ENCODE assay signal across 1 cellular context in the genomic region with DNA sequence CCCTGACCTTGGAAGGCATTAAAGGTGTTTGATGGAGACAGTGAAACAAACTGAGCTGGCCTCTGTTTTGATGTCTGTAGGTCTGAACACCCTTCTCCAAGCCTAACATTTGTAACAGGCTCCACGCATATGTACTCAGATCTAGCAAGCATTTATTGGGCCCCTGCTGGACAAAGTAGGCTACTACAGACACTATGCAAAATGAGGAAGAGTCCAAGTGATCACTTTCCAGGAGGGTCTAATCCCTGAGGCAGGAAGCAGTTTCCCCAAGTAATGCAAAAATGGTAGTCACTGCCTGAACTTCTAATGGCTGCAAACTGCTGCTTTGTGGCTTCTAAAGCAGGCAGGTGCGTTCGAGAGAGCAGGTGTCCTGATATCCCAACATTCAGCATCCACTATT.
TF ChIP-seq lines count a peak whose summit lies in the region.

No MANE protein-coding gene starts in this region.

TF ChIP-seq in A549, 52 proteins besides CTCF, POLR2A, EP300 and RAD21 (continued from another document):
- TF ChIP-seq, protein P1, sequence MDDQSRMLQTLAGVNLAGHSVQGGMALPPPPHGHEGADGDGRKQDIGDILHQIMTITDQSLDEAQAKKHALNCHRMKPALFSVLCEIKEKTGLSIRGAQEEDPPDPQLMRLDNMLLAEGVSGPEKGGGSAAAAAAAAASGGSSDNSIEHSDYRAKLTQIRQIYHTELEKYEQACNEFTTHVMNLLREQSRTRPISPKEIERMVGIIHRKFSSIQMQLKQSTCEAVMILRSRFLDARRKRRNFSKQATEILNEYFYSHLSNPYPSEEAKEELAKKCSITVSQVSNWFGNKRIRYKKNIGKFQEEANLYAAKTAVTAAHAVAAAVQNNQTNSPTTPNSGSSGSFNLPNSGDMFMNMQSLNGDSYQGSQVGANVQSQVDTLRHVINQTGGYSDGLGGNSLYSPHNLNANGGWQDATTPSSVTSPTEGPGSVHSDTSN (IDR thresholded peaks at IDR 0.05): no peak
- TF ChIP-seq CHD2 (IDR thresholded peaks at IDR 0.05; ENCODE audit: low read length, partially characterized antibody) (no peak), MAFK (IDR thresholded peaks at IDR 0.05; ENCODE audit: partially characterized antibody) (no peak), ZC3H11A (IDR thresholded peaks at IDR 0.05) (no peak), CBX2 (IDR thresholded peaks at IDR 0.05; ENCODE audit: borderline replicate concordance, low read depth) (no peak), MYC (IDR thresholded peaks at IDR 0.05; ENCODE audit: borderline replicate concordance, low read length) (no peak)
- TF ChIP-seq, protein P2, sequence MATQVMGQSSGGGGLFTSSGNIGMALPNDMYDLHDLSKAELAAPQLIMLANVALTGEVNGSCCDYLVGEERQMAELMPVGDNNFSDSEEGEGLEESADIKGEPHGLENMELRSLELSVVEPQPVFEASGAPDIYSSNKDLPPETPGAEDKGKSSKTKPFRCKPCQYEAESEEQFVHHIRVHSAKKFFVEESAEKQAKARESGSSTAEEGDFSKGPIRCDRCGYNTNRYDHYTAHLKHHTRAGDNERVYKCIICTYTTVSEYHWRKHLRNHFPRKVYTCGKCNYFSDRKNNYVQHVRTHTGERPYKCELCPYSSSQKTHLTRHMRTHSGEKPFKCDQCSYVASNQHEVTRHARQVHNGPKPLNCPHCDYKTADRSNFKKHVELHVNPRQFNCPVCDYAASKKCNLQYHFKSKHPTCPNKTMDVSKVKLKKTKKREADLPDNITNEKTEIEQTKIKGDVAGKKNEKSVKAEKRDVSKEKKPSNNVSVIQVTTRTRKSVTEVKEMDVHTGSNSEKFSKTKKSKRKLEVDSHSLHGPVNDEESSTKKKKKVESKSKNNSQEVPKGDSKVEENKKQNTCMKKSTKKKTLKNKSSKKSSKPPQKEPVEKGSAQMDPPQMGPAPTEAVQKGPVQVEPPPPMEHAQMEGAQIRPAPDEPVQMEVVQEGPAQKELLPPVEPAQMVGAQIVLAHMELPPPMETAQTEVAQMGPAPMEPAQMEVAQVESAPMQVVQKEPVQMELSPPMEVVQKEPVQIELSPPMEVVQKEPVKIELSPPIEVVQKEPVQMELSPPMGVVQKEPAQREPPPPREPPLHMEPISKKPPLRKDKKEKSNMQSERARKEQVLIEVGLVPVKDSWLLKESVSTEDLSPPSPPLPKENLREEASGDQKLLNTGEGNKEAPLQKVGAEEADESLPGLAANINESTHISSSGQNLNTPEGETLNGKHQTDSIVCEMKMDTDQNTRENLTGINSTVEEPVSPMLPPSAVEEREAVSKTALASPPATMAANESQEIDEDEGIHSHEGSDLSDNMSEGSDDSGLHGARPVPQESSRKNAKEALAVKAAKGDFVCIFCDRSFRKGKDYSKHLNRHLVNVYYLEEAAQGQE (IDR thresholded peaks at IDR 0.05): no peak
- TF ChIP-seq, protein P3, sequence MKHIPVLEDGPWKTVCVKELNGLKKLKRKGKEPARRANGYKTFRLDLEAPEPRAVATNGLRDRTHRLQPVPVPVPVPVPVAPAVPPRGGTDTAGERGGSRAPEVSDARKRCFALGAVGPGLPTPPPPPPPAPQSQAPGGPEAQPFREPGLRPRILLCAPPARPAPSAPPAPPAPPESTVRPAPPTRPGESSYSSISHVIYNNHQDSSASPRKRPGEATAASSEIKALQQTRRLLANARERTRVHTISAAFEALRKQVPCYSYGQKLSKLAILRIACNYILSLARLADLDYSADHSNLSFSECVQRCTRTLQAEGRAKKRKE (CRISPR knock-in tag; IDR thresholded peaks at IDR 0.05; ENCODE audit: low read depth): no peak
- TF ChIP-seq, protein P4, sequence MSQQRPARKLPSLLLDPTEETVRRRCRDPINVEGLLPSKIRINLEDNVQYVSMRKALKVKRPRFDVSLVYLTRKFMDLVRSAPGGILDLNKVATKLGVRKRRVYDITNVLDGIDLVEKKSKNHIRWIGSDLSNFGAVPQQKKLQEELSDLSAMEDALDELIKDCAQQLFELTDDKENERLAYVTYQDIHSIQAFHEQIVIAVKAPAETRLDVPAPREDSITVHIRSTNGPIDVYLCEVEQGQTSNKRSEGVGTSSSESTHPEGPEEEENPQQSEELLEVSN (IDR thresholded peaks at IDR 0.05; ENCODE audit: borderline replicate concordance, low read depth): no peak
- TF ChIP-seq, protein P5, sequence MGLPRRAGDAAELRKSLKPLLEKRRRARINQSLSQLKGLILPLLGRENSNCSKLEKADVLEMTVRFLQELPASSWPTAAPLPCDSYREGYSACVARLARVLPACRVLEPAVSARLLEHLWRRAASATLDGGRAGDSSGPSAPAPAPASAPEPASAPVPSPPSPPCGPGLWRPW (IDR thresholded peaks at IDR 0.05): no peak
- TF ChIP-seq, protein P6, sequence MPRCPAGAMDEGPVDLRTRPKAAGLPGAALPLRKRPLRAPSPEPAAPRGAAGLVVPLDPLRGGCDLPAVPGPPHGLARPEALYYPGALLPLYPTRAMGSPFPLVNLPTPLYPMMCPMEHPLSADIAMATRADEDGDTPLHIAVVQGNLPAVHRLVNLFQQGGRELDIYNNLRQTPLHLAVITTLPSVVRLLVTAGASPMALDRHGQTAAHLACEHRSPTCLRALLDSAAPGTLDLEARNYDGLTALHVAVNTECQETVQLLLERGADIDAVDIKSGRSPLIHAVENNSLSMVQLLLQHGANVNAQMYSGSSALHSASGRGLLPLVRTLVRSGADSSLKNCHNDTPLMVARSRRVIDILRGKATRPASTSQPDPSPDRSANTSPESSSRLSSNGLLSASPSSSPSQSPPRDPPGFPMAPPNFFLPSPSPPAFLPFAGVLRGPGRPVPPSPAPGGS (IDR thresholded peaks at IDR 0.05): no peak
TF ChIP-seq in A549: peak in this region for 0.
